1 cellular context compared by ENCODE assay signal in genomic region chr12:122844366-122844971, GRCh38.
TF ChIP-seq lines count a peak whose summit lies in the region.

No MANE protein-coding gene starts in this region.

TF ChIP-seq in H1, 55 proteins besides CTCF, POLR2A, EP300 and RAD21:
- TF ChIP-seq CBX8 (IDR thresholded peaks at IDR 0.05; ENCODE audit: borderline replicate concordance, low read depth, low read length) (no peak), HDAC2 (IDR thresholded peaks at IDR 0.05; ENCODE audit: borderline replicate concordance in 1 of 2, low read depth in 2 of 2, low read length in 2 of 2) (no peak), TCF12 (IDR thresholded peaks at IDR 0.05; ENCODE audit: low read depth, low read length) (no peak), ATF3 (IDR thresholded peaks at IDR 0.05; ENCODE audit: insufficient read depth, low read depth, low read length) (no peak), KDM5A (IDR thresholded peaks at IDR 0.05; ENCODE audit: low read length) (no peak), TEAD4 (IDR thresholded peaks at IDR 0.05; ENCODE audit: low read depth, low read length) (no peak), EGR1 (IDR thresholded peaks at IDR 0.05; ENCODE audit: borderline replicate concordance, low read depth, low read length) (no peak), RXRA (IDR thresholded peaks at IDR 0.05; ENCODE audit: insufficient read depth, low read depth, low read length) (no peak), BRCA1 (IDR thresholded peaks at IDR 0.05; ENCODE audit: low read depth, low read length) (no peak), TBP (IDR thresholded peaks at IDR 0.05; ENCODE audit: low read depth, low read length) (no peak), CEBPB (IDR thresholded peaks at IDR 0.05; ENCODE audit: low read depth, low read length) (no peak)
TF ChIP-seq in H1: peak in this region for 0.
